ENCODE assay signal across 9 cellular contexts in genomic region chr11:128796275-128796674, GRCh38.
A peak's percentile ranks its signal among the peaks of the same experiment; 100 is the strongest.
DNase-seq lines count a peak whose midpoint lies in the region; ATAC-seq and TF ChIP-seq lines count a peak whose summit lies in the region.
"Had no signal": no experiment of that assay in that cellular context is flagged by ENCODE, and none has a peak within 500 bp of the region (broad histone marks: within the 10 kb centered on the region; RNA-seq: fewer than 3 reads in every experiment).

No MANE protein-coding gene starts in this region.

- TF ChIP-seq CTCF in osteocyte (IDR thresholded peaks at IDR 0.05): no peak

- peak overlapping the region; percentile 33 for H3K27ac Mint-ChIP-seq in osteocyte (ENCODE audit: unreplicated experiment)

- DNase-seq in HCEC 1CT: peak; percentile 35
- no peak for DNase-seq in osteocyte (ENCODE audit: extremely low spot score, unreplicated experiment)
- DNase-seq in activated effector memory CD4-positive, alpha-beta T cell treated with Interleukin-2 at 50 U/mL for 16 hours: no peak
- DNase-seq in NK-92 (lab: John Stamatoyannopoulos, UW; ENCODE audit: unreplicated experiment): no peak
- DNase-seq in pons (ENCODE audit: low spot score): no peak
- DNase-seq: hippocampal formation had no signal

- H3K36me3 Mint-ChIP-seq in osteocyte (ENCODE audit: unreplicated experiment): peaks cover 20% of the 10 kb centered on the region

- no peak overlapping the region for H3K4me3 Mint-ChIP-seq in osteocyte (ENCODE audit: unreplicated experiment)

- peaks cover 15% of the 10 kb centered on the region for H3K4me1 Mint-ChIP-seq in osteocyte (ENCODE audit: unreplicated experiment)

- H3K27me3 Mint-ChIP-seq in osteocyte (ENCODE audit: unreplicated experiment): no peaks in the 10 kb centered on the region

- ATAC-seq in GM18870 (IDR thresholded peaks at IDR 0.05; ENCODE audit: unreplicated experiment) (peak; percentile 99), HG03575 (IDR thresholded peaks at IDR 0.05; ENCODE audit: extremely low read depth, insufficient number of reproducible peaks, low FRiP score, unreplicated experiment) (peak; percentile 98)

- H3K9me3 Mint-ChIP-seq in osteocyte (ENCODE audit: unreplicated experiment): peaks cover 3% of the 10 kb centered on the region
- H3K9me3 Mint-ChIP-seq: activated naive CD4-positive, alpha-beta T cell treated with anti-CD3 and anti-CD28 coated beads, Interleukin-2, amount 50 U/mL, for 72 hours had no signal
